In genomic region chr1:41876533-41877445, GRCh38 we compare ENCODE assay signal across 13 cellular contexts. TPM values are rescaled to one million over a fixed set of nuclear protein-coding genes. Genes with fewer than 3 reads are reported as not detected.
DNase-seq lines count a peak whose midpoint lies in the region; ATAC-seq and TF ChIP-seq lines count a peak whose summit lies in the region.
"Had no signal": no experiment of that assay in that cellular context is flagged by ENCODE, and none has a peak within 500 bp of the region (broad histone marks: within the 10 kb centered on the region; RNA-seq: fewer than 3 reads in every experiment).

No MANE protein-coding gene starts in this region.

- no peaks in the 10 kb centered on the region for H3K79me2 ChIP-seq in mesendoderm (ENCODE audit: control insufficient read depth, insufficient read depth, low read length)

- no peak for TF ChIP-seq CTCF in brain microvascular endothelial cell (IDR thresholded peaks at IDR 0.05; ENCODE audit: low read depth, low read length, missing control alignments)
- TF ChIP-seq CTCF in breast epithelium (IDR thresholded peaks at IDR 0.05), result no peak

- no CpG with 5 or more reads among the region's 3 CpGs for WGBS in mesendoderm (ENCODE audit: extremely low coverage, insufficient coverage, low lambda C conversion rate)

- no peaks in the 10 kb centered on the region for H3K79me1 ChIP-seq in mesendoderm (ENCODE audit: low read length)

- H3K23ac ChIP-seq in mesendoderm (ENCODE audit: low read length), result no peak overlapping the region

- no peak overlapping the region for H4K8ac ChIP-seq in mesendoderm (ENCODE audit: low read depth, low read length)

- no peak overlapping the region for H2AK5ac ChIP-seq in mesendoderm (ENCODE audit: low read length)

- no peaks in the 10 kb centered on the region for H3K27me3 ChIP-seq in brain microvascular endothelial cell (replicated peaks)
- H3K27me3 ChIP-seq in mesendoderm (ENCODE audit: insufficient read depth, low read length, poor library complexity), result no peaks in the 10 kb centered on the region
- no peaks in the 10 kb centered on the region for H3K27me3 ChIP-seq in breast epithelium

- H3K56ac ChIP-seq in mesendoderm (ENCODE audit: low read length), result no peak overlapping the region

- H4K5ac ChIP-seq in mesendoderm (ENCODE audit: low read length), result no peak overlapping the region

- intact Hi-C loops in breast epithelium (cut with DNase I; ENCODE audit: low total_unique reads), result no loop called here

- peak; percentile 52 for DNase-seq in AG20443 (ENCODE audit: low spot score)
- DNase-seq in HEK293T (ENCODE audit: extremely low spot score), result no peak
- DNase-seq in brain microvascular endothelial cell, result peak; percentile 18
- DNase-seq in mesendoderm, result peak; percentile 43
- no peak for DNase-seq in breast epithelium (ENCODE audit: low spot score in 2 of 2)
- DNase-seq in AG08396 (ENCODE audit: low spot score), result no peak
- DNase-seq: activated CD4-positive, alpha-beta T cell treated with anti-CD3 and anti-CD28 coated beads for 1 hour; activated gamma-delta T cell treated with Interleukin-2 at 50 U/mL for 16 hours; midbrain; retina had no signal

- TF ChIP-seq POLR2A in breast epithelium (IDR thresholded peaks at IDR 0.05), result no peak

- H3K4me2 ChIP-seq in mesendoderm (ENCODE audit: low read length), result no peak overlapping the region

- in situ Hi-C loops in brain microvascular endothelial cell (cut with HindIII; ENCODE audit: low pct_ligation_motif_present, low sequenced_read_pairs), result no loop called here

- peak overlapping the region; percentile 36 for H3K27ac ChIP-seq in brain microvascular endothelial cell
- no peak overlapping the region for H3K27ac ChIP-seq in mesendoderm (ENCODE audit: low read depth, low read length)
- H3K27ac ChIP-seq in breast epithelium, result no peak overlapping the region

- no peak overlapping the region for H3K4ac ChIP-seq in mesendoderm (ENCODE audit: low read depth, low read length)

- no peaks in the 10 kb centered on the region for H3K9me3 ChIP-seq in breast epithelium
- H3K9me3 ChIP-seq: thoracic aorta had no signal

- H3K4me3 ChIP-seq in brain microvascular endothelial cell (ENCODE audit: low read depth, low read length), result no peak overlapping the region
- no peak overlapping the region for H3K4me3 ChIP-seq in mesendoderm (ENCODE audit: low read length)
- H3K4me3 ChIP-seq in breast epithelium, result no peak overlapping the region
- H3K4me3 ChIP-seq: thoracic aorta had no signal

- no peak overlapping the region for H3K9ac ChIP-seq in mesendoderm (ENCODE audit: low read length)

- no peak overlapping the region for H2BK120ac ChIP-seq in mesendoderm (ENCODE audit: low read depth, low read length)

- no peaks in the 10 kb centered on the region for H3K36me3 ChIP-seq in brain microvascular endothelial cell (replicated peaks)
- no peaks in the 10 kb centered on the region for H3K36me3 ChIP-seq in mesendoderm (ENCODE audit: control insufficient read depth, insufficient read depth, low read length)
- H3K36me3 ChIP-seq in breast epithelium, result no peaks in the 10 kb centered on the region
- H3K36me3 ChIP-seq: thoracic aorta had no signal

- H2BK15ac ChIP-seq in mesendoderm (replicated peaks; ENCODE audit: low read depth), result no peak overlapping the region

- H3K18ac ChIP-seq in mesendoderm (ENCODE audit: low read length), result no peak overlapping the region

- ATAC-seq in GM18519 (IDR thresholded peaks at IDR 0.05; ENCODE audit: low FRiP score, unreplicated experiment), result no peak
- ATAC-seq in HG03457 (IDR thresholded peaks at IDR 0.05; ENCODE audit: unreplicated experiment), result no peak

- CTCF ChIA-PET in HEK293T (lab: Yijun Ruan, JAX), result no interaction called here

- H3K4me1 ChIP-seq in mesendoderm (ENCODE audit: control insufficient read depth, low read depth, low read length) (peaks cover 4% of the 10 kb centered on the region), breast epithelium (no peaks in the 10 kb centered on the region)

- no peak overlapping the region for H2BK5ac ChIP-seq in mesendoderm (ENCODE audit: low read length)

- POLR2A ChIA-PET in HEK293T (lab: Yijun Ruan, JAX), result no interaction called here

TF ChIP-seq in HEK293T, 16 proteins besides CTCF, POLR2A, EP300 and RAD21:
- no peak for TF ChIP-seq FOXK2 (IDR thresholded peaks at IDR 0.05)
- TF ChIP-seq, protein P1, sequence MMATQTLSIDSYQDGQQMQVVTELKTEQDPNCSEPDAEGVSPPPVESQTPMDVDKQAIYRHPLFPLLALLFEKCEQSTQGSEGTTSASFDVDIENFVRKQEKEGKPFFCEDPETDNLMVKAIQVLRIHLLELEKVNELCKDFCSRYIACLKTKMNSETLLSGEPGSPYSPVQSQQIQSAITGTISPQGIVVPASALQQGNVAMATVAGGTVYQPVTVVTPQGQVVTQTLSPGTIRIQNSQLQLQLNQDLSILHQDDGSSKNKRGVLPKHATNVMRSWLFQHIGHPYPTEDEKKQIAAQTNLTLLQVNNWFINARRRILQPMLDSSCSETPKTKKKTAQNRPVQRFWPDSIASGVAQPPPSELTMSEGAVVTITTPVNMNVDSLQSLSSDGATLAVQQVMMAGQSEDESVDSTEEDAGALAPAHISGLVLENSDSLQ (IDR thresholded peaks at IDR 0.05), result peak; percentile 21; the same call in 1 of the 2 replicates

RNA-seq across cellular contexts. Expression of gene HIVEP3, which starts 41.9 kb away (rescaled TPM):
- 1.1 TPM for polyA plus RNA-seq in mesendoderm (2013, experiment 1 of 2)
- polyA plus RNA-seq in mesendoderm (2013, experiment 2 of 2), result 1.3 TPM
- total RNA-seq in breast epithelium, result 10 to 100 TPM in 1 of 3 donors, 1 to 10 TPM in 2; 3.5 to 13.5 (median 9.2) TPM

Comparison
In these comparisons a context has a peak if more than half of its experiments do, and no peak if none do; other contexts are left out.
1. DNase-seq: peak in AG20443 (single experiment), brain microvascular endothelial cell (single experiment) and mesendoderm (single experiment); none in HEK293T (single experiment), breast epithelium (0 of 2) and AG08396 (single experiment).